ENCODE assay signal across 1 cellular context in genomic region chr2:238441262-238442114, GRCh38.
TF ChIP-seq lines count a peak whose summit lies in the region.

No MANE protein-coding gene starts in this region.

TF ChIP-seq in HepG2, 621 proteins besides CTCF, POLR2A, EP300 and RAD21 (continued from another document and continues in another):
- TF ChIP-seq ZNF318 (CRISPR knock-in tag; IDR thresholded peaks at IDR 0.05): 0 out of 2 replicates have a peak, but pooled peaks have one; percentile 57
- peak; percentile 24; the same call in 1 of the 2 replicates for TF ChIP-seq ZSCAN31 (CRISPR knock-in tag; IDR thresholded peaks at IDR 0.05; ENCODE audit: low read depth)
- TF ChIP-seq ZNF224 (CRISPR knock-in tag; IDR thresholded peaks at IDR 0.05): 0 out of 2 replicates have a peak, but pooled peaks have one; percentile 68
- TF ChIP-seq JUN (CRISPR knock-in tag; IDR thresholded peaks at IDR 0.05): peak; percentile 63; the same call in 1 of the 2 replicates
- peak; percentile 72 for TF ChIP-seq MEF2D (CRISPR knock-in tag; IDR thresholded peaks at IDR 0.05)
- TF ChIP-seq NR2F6 (IDR thresholded peaks at IDR 0.05): peak; percentile 67
- peak; percentile 75 for TF ChIP-seq NR2F6 (CRISPR knock-in tag; IDR thresholded peaks at IDR 0.05)
- no peak for TF ChIP-seq ZNF639 (CRISPR knock-in tag; conservative IDR thresholded peaks at IDR 0.05)
- peak; percentile 85 for TF ChIP-seq ZNF614 (CRISPR knock-in tag; IDR thresholded peaks at IDR 0.05; ENCODE audit: borderline replicate concordance)
- peak in 1 of 2 experiments; percentile 52; a peak in 1 of 4 replicates for TF ChIP-seq NR2F1 (CRISPR knock-in tag; IDR thresholded peaks at IDR 0.05)
- peak; percentile 85 for TF ChIP-seq HOMEZ (CRISPR knock-in tag; IDR thresholded peaks at IDR 0.05; ENCODE audit: low read depth)
- TF ChIP-seq PTBP1 (IDR thresholded peaks at IDR 0.05; ENCODE audit: low read depth, low read length, poor library complexity, severe bottlenecking): no peak
- peak; percentile 72; the same call in 1 of the 2 replicates for TF ChIP-seq ZNF788 (CRISPR knock-in tag; IDR thresholded peaks at IDR 0.05; ENCODE audit: borderline replicate concordance)
- TF ChIP-seq CENPBD1 (CRISPR knock-in tag; IDR thresholded peaks at IDR 0.05; ENCODE audit: borderline replicate concordance, low read depth): 0 out of 2 replicates have a peak, but pooled peaks have one; percentile 37
- TF ChIP-seq SIX4 (CRISPR knock-in tag; IDR thresholded peaks at IDR 0.05): 0 out of 2 replicates have a peak, but pooled peaks have one; percentile 56
- TF ChIP-seq ZNF800 (CRISPR knock-in tag; IDR thresholded peaks at IDR 0.05): 0 out of 2 replicates have a peak, but pooled peaks have one; percentile 20
- peak; percentile 26; the same call in 1 of the 2 replicates for TF ChIP-seq ZFY (CRISPR knock-in tag; IDR thresholded peaks at IDR 0.05)
- TF ChIP-seq ZNF367 (CRISPR knock-in tag; IDR thresholded peaks at IDR 0.05; ENCODE audit: borderline replicate concordance): no peak
- 0 out of 2 replicates have a peak, but pooled peaks have one; percentile 12 for TF ChIP-seq MNT (IDR thresholded peaks at IDR 0.05)
- peak; percentile 76; the same call in 1 of the 2 replicates for TF ChIP-seq ZNF574 (CRISPR knock-in tag; IDR thresholded peaks at IDR 0.05)
- peak; percentile 86 for TF ChIP-seq PPARG (CRISPR knock-in tag; conservative IDR thresholded peaks at IDR 0.05)
- peak; percentile 94 for TF ChIP-seq HDAC2 (CRISPR knock-in tag; IDR thresholded peaks at IDR 0.05)
- 0 out of 2 replicates have a peak, but pooled peaks have one; percentile 15 for TF ChIP-seq ZNF644 (CRISPR knock-in tag; IDR thresholded peaks at IDR 0.05; ENCODE audit: low read depth)
- TF ChIP-seq ZNF431 (CRISPR knock-in tag; IDR thresholded peaks at IDR 0.05; ENCODE audit: borderline replicate concordance, low read depth): peak; percentile 76; the same call in 1 of the 2 replicates
- peak; percentile 44; the same call in 1 of the 2 replicates for TF ChIP-seq ZBTB33 (CRISPR knock-in tag; IDR thresholded peaks at IDR 0.05)
- TF ChIP-seq ZNF598 (CRISPR knock-in tag; IDR thresholded peaks at IDR 0.05; ENCODE audit: borderline replicate concordance): no peak
- TF ChIP-seq ZNF772 (CRISPR knock-in tag; IDR thresholded peaks at IDR 0.05): 0 out of 2 replicates have a peak, but pooled peaks have one; percentile 67
- TF ChIP-seq THAP11 (CRISPR knock-in tag; IDR thresholded peaks at IDR 0.05): peak; percentile 51; the same call in 1 of the 2 replicates
- TF ChIP-seq USF2 (IDR thresholded peaks at IDR 0.05; ENCODE audit: low read depth, low read length): peak; percentile 28; the same call in 1 of the 2 replicates
- no peak for TF ChIP-seq USF2 (CRISPR knock-in tag; IDR thresholded peaks at IDR 0.05; ENCODE audit: borderline replicate concordance)
